Comparison of ENCODE assay signal across 8 cellular contexts in genomic region chr11:64000026-64000739, GRCh38. TPM values are rescaled to one million over a fixed set of nuclear protein-coding genes. Genes with fewer than 3 reads are reported as not detected.
A peak's percentile ranks its signal among the peaks of the same experiment; 100 is the strongest.
DNase-seq lines count a peak whose midpoint lies in the region; ATAC-seq, FAIRE-seq and TF ChIP-seq lines count a peak whose summit lies in the region.

No MANE protein-coding gene starts in this region.

- intact Hi-C loops in endothelial cell of umbilical vein (cut with micrococcal nuclease) (loop anchor here (1.0 to 2.0 kb wide), 2 partner anchors 148 to 241 kb away; partner anchors contain the start of gene FKBP2), mucosa of descending colon (cut with DNase I, micrococcal nuclease) (loop anchor here (5.0 to 10.0 kb wide), 2 partner anchors 145 to 152 kb away; no protein-coding TSS in a partner anchor)

- TF ChIP-seq POLR2A in endothelial cell of umbilical vein (IDR thresholded peaks at IDR 0.05; ENCODE audit: low read depth, low read length): no peak

- ATAC-seq in mucosa of descending colon (peak; percentile 87), HG03139 (IDR thresholded peaks at IDR 0.05; ENCODE audit: unreplicated experiment) (no peak)

- H3K36me3 ChIP-seq in GM06990 (ENCODE audit: control insufficient read depth, insufficient read depth, low read length): peaks cover 12% of the 10 kb centered on the region
- H3K36me3 ChIP-seq in endothelial cell of umbilical vein (ENCODE audit: control insufficient read depth in 2 of 2, extremely low read depth in 1 of 2, insufficient read depth in 2 of 2, low read length in 2 of 2): peaks cover 0 to 22% of the 10 kb centered on the region in 2 experiments
- peaks cover 10% of the 10 kb centered on the region for H3K36me3 ChIP-seq in mucosa of descending colon (ENCODE audit: low read depth)

- H3K4me1 ChIP-seq in endothelial cell of umbilical vein (ENCODE audit: control insufficient read depth, extremely low read depth, insufficient read depth, low read length): peaks cover 34% of the 10 kb centered on the region
- peaks cover 15% of the 10 kb centered on the region for H3K4me1 ChIP-seq in mucosa of descending colon (ENCODE audit: low read depth)

- no peak overlapping the region for H2AFZ ChIP-seq in endothelial cell of umbilical vein (ENCODE audit: low read depth, low read length)

- H3K9me1 ChIP-seq in endothelial cell of umbilical vein (replicated peaks; ENCODE audit: control insufficient read depth, extremely low read depth, insufficient read depth, low read length): no peaks in the 10 kb centered on the region

- TF ChIP-seq CTCF in GM06990 (IDR thresholded peaks at IDR 0.05; ENCODE audit: insufficient read depth, low read length, poor library complexity, severe bottlenecking): peak; percentile 44
- peak; percentile 68 to 70 for TF ChIP-seq CTCF in endothelial cell of umbilical vein (IDR thresholded peaks at IDR 0.05; ENCODE audit: extremely low read depth in 1 of 2, insufficient read depth in 1 of 2, low read depth in 1 of 2, low read length in 2 of 2)
- peak; percentile 61 for TF ChIP-seq CTCF in mucosa of descending colon (IDR thresholded peaks at IDR 0.05)

- POLR2A ChIA-PET in endothelial cell of umbilical vein (lab: Charles Lee): interaction anchor here (0.8 to 1.1 kb wide), 2 partner anchors 185 to 332 kb away, joined by 3 read pairs; partner anchors contain the start of gene STIP1

- H3K9ac ChIP-seq in endothelial cell of umbilical vein (replicated peaks; ENCODE audit: extremely low read depth, insufficient read depth, low read length): no peak overlapping the region

- H3K4me3 ChIP-seq in GM06990 (replicated peaks; ENCODE audit: low read depth, low read length) (no peak overlapping the region; the same call in 1 of the 2 replicates), endothelial cell of umbilical vein (replicated peaks in 1 of 3; ENCODE audit: insufficient read depth in 1 of 3, low read depth in 1 of 3, low read length in 3 of 3) (peak overlapping the region in 1 of 3 experiments; percentile 13), mucosa of descending colon (no peak overlapping the region)

- FAIRE-seq in endothelial cell of umbilical vein (lab: Jason Lieb, UNC): peak; percentile 46

- H3K27ac ChIP-seq in endothelial cell of umbilical vein (ENCODE audit: insufficient read depth, low read depth, low read length): no peak overlapping the region

- peak; percentile 74 for DNase-seq in GM06990 (ENCODE audit: extremely low read depth, insufficient read length)
- peak in 45 of 76 experiments; percentile 5 to 73 (median 33) for DNase-seq in HUDEP-2 (lab: John Stamatoyannopoulos, UW; ENCODE audit: unreplicated experiment in 76 of 76)
- DNase-seq in activated T-cell treated with anti-CD3 and anti-CD28 coated beads for 24 hours (ENCODE audit: low read depth): peak; percentile 61
- DNase-seq in endothelial cell of umbilical vein (ENCODE audit: low read depth, low spot score): peak; percentile 53
- peak; percentile 67 to 79 (median 70) for DNase-seq in mucosa of descending colon
- DNase-seq in stimulated activated CD8-positive, alpha-beta memory T cell treated with anti-CD3 and anti-CD28 coated beads, Interleukin-4, amount 100 ng/mL, for 24 hours (ENCODE audit: low read depth): peak; percentile 61
- no peak for DNase-seq in HK-2 (ENCODE audit: unreplicated experiment)

- CTCF ChIA-PET in endothelial cell of umbilical vein (lab: Charles Lee): interaction anchor here (0.5 to 4.9 kb wide), 32 partner anchors 8 to 304 kb away, joined by 3 to 162 read pairs (median 5); partner anchors contain the start of genes COX8A, ESRRA, MACROD1 and STIP1

- no peaks in the 10 kb centered on the region for H4K20me1 ChIP-seq in endothelial cell of umbilical vein (replicated peaks; ENCODE audit: control insufficient read depth, extremely low read depth, insufficient read depth, low read length)

- no TSS peak for BruUV-seq in endothelial cell of umbilical vein (replicated peaks; lab: Mats Ljungman, UMichigan)

- peak overlapping the region; percentile 32 for H3K4me2 ChIP-seq in endothelial cell of umbilical vein (ENCODE audit: insufficient read depth, low read length)

- dilution Hi-C loops in endothelial cell of umbilical vein (cut with MboI; ENCODE audit: extremely low pct_ligation_motif_present, low sequenced_read_pairs): no loop called here

- H3K27me3 ChIP-seq in GM06990 (replicated peaks; ENCODE audit: control insufficient read depth, insufficient read depth, low read length): no peaks in the 10 kb centered on the region
- no peaks in the 10 kb centered on the region for H3K27me3 ChIP-seq in endothelial cell of umbilical vein (ENCODE audit: control insufficient read depth in 2 of 2, insufficient read depth in 2 of 2, low read length in 2 of 2)

- H3K9me3 ChIP-seq in endothelial cell of umbilical vein (replicated peaks; ENCODE audit: control insufficient read depth, insufficient read depth, low read length) (no peaks in the 10 kb centered on the region), mucosa of descending colon (no peaks in the 10 kb centered on the region)

- no peaks in the 10 kb centered on the region for H3K79me2 ChIP-seq in endothelial cell of umbilical vein (ENCODE audit: control insufficient read depth, insufficient read depth, low read length)

TF ChIP-seq in endothelial cell of umbilical vein, 7 proteins besides CTCF, POLR2A, EP300 and RAD21:
- TF ChIP-seq POLR2AphosphoS5 (IDR thresholded peaks at IDR 0.05; ENCODE audit: insufficient read depth, low read depth, low read length) (peak; percentile 78), FOS (IDR thresholded peaks at IDR 0.05; ENCODE audit: borderline replicate concordance, insufficient read depth, low read length) (no peak), MYC (IDR thresholded peaks at IDR 0.05; ENCODE audit: low read depth, low read length) (no peak)

RNA-seq across cellular contexts. Expression of gene OTUB1, which starts 13.9 kb away (rescaled TPM):
- total RNA-seq in endothelial cell of umbilical vein (80.0 and 81.9 TPM in 2 replicates), mucosa of descending colon (10 to 100 TPM; 60.1 to 70.3 (median 64.1) TPM)
- polyA plus RNA-seq in endothelial cell of umbilical vein: 256 and 316 TPM in 2 replicates
- 161 and 174 TPM in 2 replicates for polyA plus RNA-seq in endothelial cell of umbilical vein (2011; cell fraction: cytosol; rRNA removed)
- polyA plus RNA-seq in endothelial cell of umbilical vein (2011; cell fraction: nucleus; rRNA removed): 244 and 248 TPM in 2 replicates
- polyA plus RNA-seq in endothelial cell of umbilical vein (2012): 122 and 134 TPM in 2 replicates
- polyA minus RNA-seq in endothelial cell of umbilical vein: 77.2 and 88.3 TPM in 2 replicates
- 68.1 TPM for polyA minus RNA-seq in endothelial cell of umbilical vein (2011; cell fraction: cytosol; rRNA and poly(A)+ RNA removed)
- 33.3 and 44.5 TPM in 2 replicates for polyA minus RNA-seq in endothelial cell of umbilical vein (2011; cell fraction: nucleus; rRNA and poly(A)+ RNA removed)

RNA-seq across cellular contexts. Expression of gene COX8A, which starts 25.8 kb away (rescaled TPM):
- 307 and 339 TPM in 2 replicates for total RNA-seq in endothelial cell of umbilical vein
- polyA plus RNA-seq in endothelial cell of umbilical vein: 930 and 1,340 TPM in 2 replicates
- 519 and 619 TPM in 2 replicates for polyA plus RNA-seq in endothelial cell of umbilical vein (2011; cell fraction: cytosol; rRNA removed)
- polyA plus RNA-seq in endothelial cell of umbilical vein (2011; cell fraction: nucleus; rRNA removed): 138 and 192 TPM in 2 replicates
- polyA plus RNA-seq in endothelial cell of umbilical vein (2012): 412 and 424 TPM in 2 replicates
- polyA minus RNA-seq in endothelial cell of umbilical vein: 163 and 178 TPM in 2 replicates
- 386 TPM for polyA minus RNA-seq in endothelial cell of umbilical vein (2011; cell fraction: cytosol; rRNA and poly(A)+ RNA removed)
- 34.2 and 36.7 TPM in 2 replicates for polyA minus RNA-seq in endothelial cell of umbilical vein (2011; cell fraction: nucleus; rRNA and poly(A)+ RNA removed)
- total RNA-seq in mucosa of descending colon: 100 to 1,000 TPM; 412 to 707 (median 630) TPM

RNA-seq across cellular contexts. Expression of gene FLRT1, which starts 35.5 kb away (rescaled TPM):
- total RNA-seq in endothelial cell of umbilical vein: not detected in 2 replicates
- not detected in 2 replicates for polyA plus RNA-seq in endothelial cell of umbilical vein
- polyA plus RNA-seq in endothelial cell of umbilical vein (2011; cell fraction: cytosol; rRNA removed): not detected in 2 replicates
- polyA plus RNA-seq in endothelial cell of umbilical vein (2011; cell fraction: nucleus; rRNA removed): not detected in 2 replicates
- polyA plus RNA-seq in endothelial cell of umbilical vein (2012): 0.16 and 0.19 TPM in 2 replicates
- not detected in 2 replicates for polyA minus RNA-seq in endothelial cell of umbilical vein
- polyA minus RNA-seq in endothelial cell of umbilical vein (2011; cell fraction: cytosol; rRNA and poly(A)+ RNA removed): 0.31 TPM
- not detected in 2 replicates for polyA minus RNA-seq in endothelial cell of umbilical vein (2011; cell fraction: nucleus; rRNA and poly(A)+ RNA removed)
- 1 to 10 TPM in 1 of 3 donors, under 1 TPM in 2; 0.31 to 8.9 (median 0.38) TPM for total RNA-seq in mucosa of descending colon
